Comparison of ENCODE assay signal across 23 cellular contexts in genomic region chr16:86955136-86955890, GRCh38.
"Had no signal": no experiment of that assay in that cellular context is flagged by ENCODE, and none has a peak within 500 bp of the region (broad histone marks: within the 10 kb centered on the region; RNA-seq: fewer than 3 reads in every experiment).

No MANE protein-coding gene starts in this region.

- ATAC-seq: body of pancreas, K562, PC-3 had no signal

- H3K27me3 ChIP-seq: ascending aorta, body of pancreas had no signal

- H3K9me3 ChIP-seq: ascending aorta, body of pancreas had no signal

- H3K4me3 Mint-ChIP-seq: activated CD4-positive, alpha-beta memory T cell treated with anti-CD3 and anti-CD28 coated beads, Interleukin-2, amount 10 ng/mL, durations not matched to agents 7 days and 5 days; activated CD4-positive, alpha-beta T cell treated with anti-CD3 and anti-CD28 coated beads, Interleukin-2, amount 10 ng/mL, durations not matched to agents 7 days and 5 days; activated naive CD4-positive, alpha-beta T cell treated with anti-CD3 and anti-CD28 coated beads, Interleukin-2, amount 50 U/mL, for 24 hours had no signal

- H3K27ac Mint-ChIP-seq: activated CD4-positive, alpha-beta memory T cell treated with anti-CD3 and anti-CD28 coated beads, Interleukin-2, amount 10 ng/mL, durations not matched to agents 7 days and 5 days; activated CD4-positive, alpha-beta T cell treated with anti-CD3 and anti-CD28 coated beads, Interleukin-2, amount 10 ng/mL, durations not matched to agents 7 days and 5 days; activated naive CD4-positive, alpha-beta T cell treated with anti-CD3 and anti-CD28 coated beads, Interleukin-2, amount 50 U/mL, for 24 hours; activated T-helper 2 cell treated with anti-CD3 and anti-CD28 coated beads, Interferon-gamma antibody, Interleukin-2, Interleukin-4, amounts not matched to agents 10 μg/mL and 5 μg/mL and 100 μg/mL, durations not matched to agents 14 hours and 24 hours and 36 hours had no signal

- H3K9me3 Mint-ChIP-seq: activated CD4-positive, alpha-beta memory T cell treated with anti-CD3 and anti-CD28 coated beads, Interleukin-2, amount 10 ng/mL, durations not matched to agents 7 days and 5 days; activated CD4-positive, alpha-beta T cell treated with anti-CD3 and anti-CD28 coated beads, Interleukin-2, amount 10 ng/mL, durations not matched to agents 7 days and 5 days; activated naive CD4-positive, alpha-beta T cell treated with anti-CD3 and anti-CD28 coated beads, Interleukin-2, amount 50 U/mL, for 24 hours; activated T-helper 2 cell treated with anti-CD3 and anti-CD28 coated beads, Interferon-gamma antibody, Interleukin-2, Interleukin-4, amounts not matched to agents 10 μg/mL and 5 μg/mL and 100 μg/mL, durations not matched to agents 14 hours and 24 hours and 36 hours had no signal

- H3K27me3 Mint-ChIP-seq: activated CD4-positive, alpha-beta memory T cell treated with anti-CD3 and anti-CD28 coated beads, Interleukin-2, amount 10 ng/mL, durations not matched to agents 7 days and 5 days had no signal

- DNase-seq: activated CD4-positive, alpha-beta memory T cell treated with anti-CD3 and anti-CD28 coated beads, Interleukin-2, amount 10 ng/mL, durations not matched to agents 7 days and 5 days; activated CD4-positive, alpha-beta T cell treated with anti-CD3 and anti-CD28 coated beads, Interleukin-2, amount 10 ng/mL, durations not matched to agents 7 days and 5 days; activated CD4-positive, CD25-positive, alpha-beta regulatory T cell; activated naive CD4-positive, alpha-beta T cell; activated T-cell treated with anti-CD3 and anti-CD28 coated beads for 4 hours; activated T-cell treated with anti-CD3 and anti-CD28 coated beads, Interleukin-2, amount 50 U/mL, for 48 hours; body of pancreas; Karpas-422; NCI-H1105 treated with DMSO at 0.1 percent for 48 hours; NCI-H1436 treated with DMSO at 0.1 percent for 48 hours; NCI-H187; NCI-H2081; NCI-H510A treated with DMSO at 0.1 percent for 48 hours; NCI-H69; PC-3; SHP77; T-helper 2 cell; T1000 had no signal

- H3K4me3 ChIP-seq: ascending aorta, body of pancreas, K562 had no signal

- H3K36me3 ChIP-seq: ascending aorta had no signal

- H3K36me3 Mint-ChIP-seq: activated naive CD4-positive, alpha-beta T cell treated with anti-CD3 and anti-CD28 coated beads, Interleukin-2, amount 50 U/mL, for 24 hours had no signal

- H3K27ac ChIP-seq: ascending aorta, body of pancreas, VCaP had no signal

- H3K4me1 ChIP-seq: ascending aorta, body of pancreas had no signal
